Comparison of ENCODE assay signal across 9 cellular contexts in the genomic region with DNA sequence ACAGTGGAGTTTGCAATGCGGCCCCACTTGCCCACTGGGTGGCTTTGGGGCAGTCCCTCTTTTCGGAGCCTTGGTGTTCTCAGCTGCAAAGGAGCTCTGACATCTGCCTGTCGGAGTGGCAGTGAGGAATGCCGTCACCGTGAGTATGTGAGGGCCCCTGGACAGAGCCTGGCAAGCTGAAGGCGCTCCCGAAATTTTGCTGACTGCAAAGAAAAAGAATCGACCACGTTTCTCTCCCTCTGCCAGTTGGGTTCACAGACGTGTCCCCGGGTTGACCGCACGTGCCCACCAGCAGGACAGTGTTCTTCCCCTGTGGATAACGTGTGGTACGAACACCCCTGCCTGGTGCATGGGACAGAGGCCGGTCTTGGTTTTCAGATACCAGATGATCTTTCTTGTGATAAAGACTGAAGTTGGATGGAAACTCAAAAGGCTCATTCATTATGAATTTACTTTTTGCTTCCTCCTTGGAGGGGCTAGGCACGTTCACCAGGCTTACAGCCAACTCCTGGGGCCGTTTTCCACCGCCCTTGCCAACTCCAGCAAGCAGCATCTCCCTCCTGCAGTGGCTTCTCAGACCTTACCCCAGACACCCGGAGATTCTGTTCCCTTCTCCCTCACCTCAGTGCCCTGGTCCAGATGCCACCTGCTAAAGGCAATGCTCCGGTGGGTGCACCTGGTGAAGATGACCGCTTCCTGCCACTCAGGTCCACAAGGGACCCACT. TPM values are rescaled to one million over a fixed set of nuclear protein-coding genes. Genes with fewer than 3 reads are reported as not detected.
DNase-seq lines count a peak whose midpoint lies in the region; ATAC-seq, FAIRE-seq and TF ChIP-seq lines count a peak whose summit lies in the region.
"Had no signal": no experiment of that assay in that cellular context is flagged by ENCODE, and none has a peak within 500 bp of the region (broad histone marks: within the 10 kb centered on the region; RNA-seq: fewer than 3 reads in every experiment).

No MANE protein-coding gene starts in this region.

- POLR2A ChIA-PET in endothelial cell of umbilical vein (lab: Charles Lee): no interaction called here

- no TSS peak for BruUV-seq in Calu3 (replicated peaks; lab: Mats Ljungman, UMichigan)
- no TSS peak for BruUV-seq in endothelial cell of umbilical vein (replicated peaks; lab: Mats Ljungman, UMichigan)

- peak; percentile 39 for DNase-seq in Calu3
- no peak for DNase-seq in T-helper 17 cell
- DNase-seq in endothelial cell of umbilical vein (ENCODE audit: low read depth, low spot score): peak; percentile 78
- no peak for DNase-seq in NCI-H146 (lab: John Stamatoyannopoulos, UW)
- no peak for DNase-seq in G401 (ENCODE audit: low spot score)
- no peak for DNase-seq in NOMO-1 treated with DMSO at 0.1 percent for 48 hours (lab: John Stamatoyannopoulos, UW; ENCODE audit: unreplicated experiment)
- no peak for DNase-seq in prostate gland (ENCODE audit: low spot score)
- DNase-seq: stimulated activated CD4-positive, alpha-beta T cell treated with anti-CD3 and anti-CD28 coated beads, Interleukin-4, amount 100 ng/mL, for 24 hours had no signal

- in situ Hi-C loops in G401 (cut with HindIII; ENCODE audit: low sequenced_read_pairs): no loop called here

- H3K36me3 ChIP-seq in endothelial cell of umbilical vein (ENCODE audit: control insufficient read depth in 2 of 2, extremely low read depth in 1 of 2, insufficient read depth in 2 of 2, low read length in 2 of 2): peaks cover 15 to 51% of the 10 kb centered on the region in 2 experiments
- H3K36me3 ChIP-seq in prostate gland: peaks cover 0 to 7% of the 10 kb centered on the region in 2 donors

- intact Hi-C loops in Calu3 (cut with micrococcal nuclease; ENCODE audit: unreplicated experiment) (no loop called here), endothelial cell of umbilical vein (cut with micrococcal nuclease) (loop anchor here (1.0 kb wide), 1 partner anchor 74 kb away; no protein-coding TSS in a partner anchor), prostate gland (cut with DNase I) (loop anchor here (5.0 kb wide), 1 partner anchor 82 kb away; no protein-coding TSS in a partner anchor)

- no peak overlapping the region for H3K4me2 ChIP-seq in endothelial cell of umbilical vein (ENCODE audit: insufficient read depth, low read length)

- peaks cover 44% of the 10 kb centered on the region for H3K79me2 ChIP-seq in endothelial cell of umbilical vein (ENCODE audit: control insufficient read depth, insufficient read depth, low read length)

- TF ChIP-seq POLR2A in endothelial cell of umbilical vein (IDR thresholded peaks at IDR 0.05; ENCODE audit: low read depth, low read length) (no peak), prostate gland (IDR thresholded peaks at IDR 0.05) (no peak)

- peak overlapping the region; percentile 92 for H3K27ac ChIP-seq in endothelial cell of umbilical vein (ENCODE audit: insufficient read depth, low read depth, low read length)
- H3K27ac ChIP-seq in skin epidermis: peak overlapping the region in 13 of 21 experiments; percentile 63 to 91 (median 82)
- peak overlapping the region in 1 of 2 donors; percentile 73 for H3K27ac ChIP-seq in prostate gland

- H3K4me1 Mint-ChIP-seq in Calu3 (ENCODE audit: low read depth, unreplicated experiment) (peaks cover 42% of the 10 kb centered on the region), T-helper 17 cell (peaks cover 56% of the 10 kb centered on the region)

- H3K36me3 Mint-ChIP-seq in Calu3 (ENCODE audit: insufficient read depth, unreplicated experiment) (peaks cover 32% of the 10 kb centered on the region), T-helper 17 cell (ENCODE audit: low read depth) (peaks cover 12% of the 10 kb centered on the region)

- no peaks in the 10 kb centered on the region for H4K20me1 ChIP-seq in endothelial cell of umbilical vein (replicated peaks; ENCODE audit: control insufficient read depth, extremely low read depth, insufficient read depth, low read length)

- H3K9ac ChIP-seq in endothelial cell of umbilical vein (replicated peaks; ENCODE audit: extremely low read depth, insufficient read depth, low read length): peak overlapping the region; percentile 75

- FAIRE-seq in endothelial cell of umbilical vein (lab: Jason Lieb, UNC): peak; percentile 63

- no peak for ATAC-seq in T-helper 17 cell

- H3K9me1 ChIP-seq in endothelial cell of umbilical vein (replicated peaks; ENCODE audit: control insufficient read depth, extremely low read depth, insufficient read depth, low read length): no peaks in the 10 kb centered on the region

- CTCF ChIA-PET in Calu3 (lab: Charles Lee): interaction anchor here (1.4 to 1.9 kb wide), 3 partner anchors 9 to 74 kb away, joined by 4 to 11 read pairs (median 4); no protein-coding TSS in a partner anchor
- CTCF ChIA-PET in endothelial cell of umbilical vein (lab: Charles Lee): interaction anchor here (1.5 to 9.7 kb wide), 7 partner anchors 10 to 110 kb away, joined by 4 to 298 read pairs (median 14); no protein-coding TSS in a partner anchor

- H2AFZ ChIP-seq in endothelial cell of umbilical vein (ENCODE audit: low read depth, low read length): no peak overlapping the region

- H3K9me3 Mint-ChIP-seq in Calu3 (ENCODE audit: low read depth, unreplicated experiment): no peaks in the 10 kb centered on the region

- dilution Hi-C loops in endothelial cell of umbilical vein (cut with MboI; ENCODE audit: extremely low pct_ligation_motif_present, low sequenced_read_pairs): no loop called here

- H3K27me3 Mint-ChIP-seq in Calu3 (ENCODE audit: unreplicated experiment) (no peaks in the 10 kb centered on the region), T-helper 17 cell (no peaks in the 10 kb centered on the region)

- H3K27ac Mint-ChIP-seq in Calu3 (ENCODE audit: unreplicated experiment) (peak overlapping the region; percentile 95), T-helper 17 cell (peak overlapping the region; percentile 87)

- H3K4me3 Mint-ChIP-seq in Calu3 (ENCODE audit: low read depth, unreplicated experiment) (no peak overlapping the region), T-helper 17 cell (peak overlapping the region; percentile 66)

- WGBS in prostate gland: 54% methylated on average over 22 of the region's 22 CpGs

- no peak for TF ChIP-seq CTCF in Calu3 (IDR thresholded peaks at IDR 0.05; ENCODE audit: unreplicated experiment)
- no peak for TF ChIP-seq CTCF in endothelial cell of umbilical vein (IDR thresholded peaks at IDR 0.05; ENCODE audit: extremely low read depth in 1 of 2, insufficient read depth in 1 of 2, low read depth in 1 of 2, low read length in 2 of 2)
- no peak for TF ChIP-seq CTCF in prostate gland (IDR thresholded peaks at IDR 0.05)

- H3K9me3 ChIP-seq in T-helper 17 cell (ENCODE audit: control insufficient read depth, low read length, poor library complexity, severe bottlenecking) (no peaks in the 10 kb centered on the region), endothelial cell of umbilical vein (replicated peaks; ENCODE audit: control insufficient read depth, insufficient read depth, low read length) (no peaks in the 10 kb centered on the region), prostate gland (no peaks in the 10 kb centered on the region)

- H3K4me3 ChIP-seq in endothelial cell of umbilical vein (replicated peaks in 1 of 3; ENCODE audit: insufficient read depth in 1 of 3, low read depth in 1 of 3, low read length in 3 of 3): no peak overlapping the region
- H3K4me3 ChIP-seq in skin epidermis: no peak overlapping the region
- no peak overlapping the region for H3K4me3 ChIP-seq in prostate gland

- H3K4me1 ChIP-seq in endothelial cell of umbilical vein (ENCODE audit: control insufficient read depth, extremely low read depth, insufficient read depth, low read length) (peaks cover 42% of the 10 kb centered on the region), prostate gland (replicated peaks) (peaks cover 11% of the 10 kb centered on the region)

- H3K27me3 ChIP-seq in endothelial cell of umbilical vein (ENCODE audit: control insufficient read depth in 2 of 2, insufficient read depth in 2 of 2, low read length in 2 of 2) (no peaks in the 10 kb centered on the region), prostate gland (replicated peaks; ENCODE audit: insufficient read depth) (no peaks in the 10 kb centered on the region)

TF ChIP-seq in endothelial cell of umbilical vein, 7 proteins besides CTCF, POLR2A, EP300 and RAD21:
- TF ChIP-seq GATA2 (IDR thresholded peaks at IDR 0.05; ENCODE audit: insufficient read depth, insufficient read length, low read depth, low read length) (no peak), FOS (IDR thresholded peaks at IDR 0.05; ENCODE audit: borderline replicate concordance, insufficient read depth, low read length) (no peak), EZH2 (IDR thresholded peaks at IDR 0.05; ENCODE audit: borderline replicate concordance, low read depth, low read length, severe bottlenecking) (no peak), POLR2AphosphoS5 (IDR thresholded peaks at IDR 0.05; ENCODE audit: insufficient read depth, low read depth, low read length) (peak; percentile 18), JUN (IDR thresholded peaks at IDR 0.05; ENCODE audit: borderline replicate concordance, insufficient read depth, insufficient read length, low read depth) (no peak), MYC (IDR thresholded peaks at IDR 0.05; ENCODE audit: low read depth, low read length) (no peak)

RNA-seq across cellular contexts. Expression of gene ECE1, which starts 29.7 kb away (rescaled TPM):
- 83.0 and 101 TPM in 2 replicates for total RNA-seq in Calu3 (2022)
- total RNA-seq in T-helper 17 cell: 100 to 1,000 TPM; 116 to 117 TPM
- 496 and 562 TPM in 2 replicates for total RNA-seq in endothelial cell of umbilical vein
- 437 and 521 TPM in 2 replicates for polyA plus RNA-seq in endothelial cell of umbilical vein
- 352 and 358 TPM in 2 replicates for polyA plus RNA-seq in endothelial cell of umbilical vein (2011; cell fraction: cytosol; rRNA removed)
- 291 and 306 TPM in 2 replicates for polyA plus RNA-seq in endothelial cell of umbilical vein (2011; cell fraction: nucleus; rRNA removed)
- polyA plus RNA-seq in endothelial cell of umbilical vein (2012): 366 and 394 TPM in 2 replicates
- polyA minus RNA-seq in endothelial cell of umbilical vein: 457 and 568 TPM in 2 replicates
- 16.8 TPM for polyA minus RNA-seq in endothelial cell of umbilical vein (2011; cell fraction: cytosol; rRNA and poly(A)+ RNA removed)
- 172 and 244 TPM in 2 replicates for polyA minus RNA-seq in endothelial cell of umbilical vein (2011; cell fraction: nucleus; rRNA and poly(A)+ RNA removed)
- total RNA-seq in G401 (2014; rRNA removed; shearing (Covaris generic)): 19.3 and 50.4 TPM in 2 replicates
- 100 to 1,000 TPM; 113 to 146 TPM for total RNA-seq in prostate gland

Comparison
In these comparisons a context has a peak if more than half of its experiments do, and no peak if none do; other contexts are left out.
1. DNase-seq: peak in Calu3 (single experiment) and endothelial cell of umbilical vein (single experiment); none in T-helper 17 cell (0 of 3), NCI-H146 (single experiment), G401 (single experiment), NOMO-1 treated with DMSO at 0.1 percent for 48 hours (single experiment) and prostate gland (single experiment).